ENCODE assay signal across 8 cellular contexts in the genomic region with DNA sequence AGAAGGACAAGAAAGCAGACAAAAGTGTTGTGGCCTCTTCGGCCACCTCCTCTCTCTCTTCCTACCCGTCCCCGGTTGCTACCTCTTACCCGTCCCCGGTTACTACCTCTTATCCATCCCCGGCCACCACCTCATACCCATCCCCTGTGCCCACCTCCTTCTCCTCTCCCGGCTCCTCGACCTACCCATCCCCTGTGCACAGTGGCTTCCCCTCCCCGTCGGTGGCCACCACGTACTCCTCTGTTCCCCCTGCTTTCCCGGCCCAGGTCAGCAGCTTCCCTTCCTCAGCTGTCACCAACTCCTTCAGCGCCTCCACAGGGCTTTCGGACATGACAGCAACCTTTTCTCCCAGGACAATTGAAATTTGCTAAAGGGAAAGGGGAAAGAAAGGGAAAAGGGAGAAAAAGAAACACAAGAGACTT. TPM values are rescaled to one million over a fixed set of nuclear protein-coding genes. Genes with fewer than 3 reads are reported as not detected.
A peak's percentile ranks its signal among the peaks of the same experiment; 100 is the strongest.
DNase-seq lines count a peak whose midpoint lies in the region; ATAC-seq and TF ChIP-seq lines count a peak whose summit lies in the region.

No MANE protein-coding gene starts in this region.

- H3K27me3 ChIP-seq in esophagus squamous epithelium: no peaks in the 10 kb centered on the region
- no peaks in the 10 kb centered on the region for H3K27me3 ChIP-seq in sigmoid colon
- no peaks in the 10 kb centered on the region for H3K27me3 ChIP-seq in foreskin keratinocyte

- 74 to 88% methylated on average over 14 of the region's 14 CpGs for WGBS in esophagus squamous epithelium, 2 donors
- WGBS in sigmoid colon, 2 donors: 90 to 93% methylated on average over 14 of the region's 14 CpGs

- H3K4me3 ChIP-seq in esophagus squamous epithelium: peak overlapping the region in 3 of 4 donors; percentile 80 to 89 (median 81)
- H3K4me3 ChIP-seq in sigmoid colon: peak overlapping the region in 3 of 4 donors; percentile 69 to 86 (median 84)

- H3K9me3 ChIP-seq in esophagus squamous epithelium (no peaks in the 10 kb centered on the region), sigmoid colon (no peaks in the 10 kb centered on the region)

- no peak for TF ChIP-seq CTCF in esophagus squamous epithelium (IDR thresholded peaks at IDR 0.05)
- no peak for TF ChIP-seq CTCF in sigmoid colon (IDR thresholded peaks at IDR 0.05)
- TF ChIP-seq CTCF in foreskin keratinocyte (conservative IDR thresholded peaks at IDR 0.05): no peak

- peak overlapping the region; percentile 59 for H3K27ac Mint-ChIP-seq in T-helper 1 cell treated with Interleukin-12 subunit alpha and Interleukin-12 subunit beta and Interleukin-4 antibody, amounts not matched to agents 30 μg/mL and 1 μg/mL, for 36 hours

- no peaks in the 10 kb centered on the region for H3K9me3 Mint-ChIP-seq in T-helper 1 cell treated with Interleukin-12 subunit alpha and Interleukin-12 subunit beta and Interleukin-4 antibody, amounts not matched to agents 30 μg/mL and 1 μg/mL, for 36 hours

- H3K36me3 ChIP-seq in esophagus squamous epithelium (peaks cover 0 to 21% (median 0%) of the 10 kb centered on the region in 3 donors), sigmoid colon (no peaks in the 10 kb centered on the region)

- TF ChIP-seq EP300 in sigmoid colon (IDR thresholded peaks at IDR 0.05): no peak

- no peak for ATAC-seq in GM21423 (IDR thresholded peaks at IDR 0.05; ENCODE audit: unreplicated experiment)
- no peak for ATAC-seq in foreskin keratinocyte

- peak; percentile 21 for DNase-seq in EH (ENCODE audit: low read depth)
- no peak for DNase-seq in esophagus squamous epithelium (lab: John Stamatoyannopoulos, UW)
- no peak for DNase-seq in sigmoid colon
- no peak for DNase-seq in DMS 273 (lab: John Stamatoyannopoulos, UW; ENCODE audit: unreplicated experiment)
- no peak for DNase-seq in stimulated activated CD4-positive, alpha-beta T cell treated with anti-CD3 and anti-CD28 coated beads, Interleukin-2, amount 100 ng/mL, for 48 hours
- DNase-seq in foreskin keratinocyte: no peak

- H3K4me1 Mint-ChIP-seq in T-helper 1 cell treated with Interleukin-12 subunit alpha and Interleukin-12 subunit beta and Interleukin-4 antibody, amounts not matched to agents 30 μg/mL and 1 μg/mL, for 36 hours (ENCODE audit: low read depth): peaks cover 16% of the 10 kb centered on the region

- H3K4me1 ChIP-seq in esophagus squamous epithelium: peaks cover 24 to 84% (median 32%) of the 10 kb centered on the region in 3 donors
- H3K4me1 ChIP-seq in sigmoid colon: peaks cover 0 to 32% (median 23%) of the 10 kb centered on the region in 4 donors
- peaks cover 4% of the 10 kb centered on the region for H3K4me1 ChIP-seq in foreskin keratinocyte

- intact Hi-C loops in esophagus squamous epithelium (cut with DNase I) (loop anchor here (10.0 kb wide), 1 partner anchor 77 kb away; a partner anchor contains a TSS), sigmoid colon (cut with DNase I) (no loop called here)

- no peak overlapping the region for H3K27ac ChIP-seq in esophagus squamous epithelium
- peak overlapping the region in 3 of 4 donors; percentile 3 to 99 (median 96) for H3K27ac ChIP-seq in sigmoid colon
- H3K27ac ChIP-seq in foreskin keratinocyte: no peak overlapping the region

- TF ChIP-seq POLR2A in esophagus squamous epithelium (IDR thresholded peaks at IDR 0.05) (no peak), sigmoid colon (IDR thresholded peaks at IDR 0.05) (no peak)

- peaks cover 25% of the 10 kb centered on the region for H3K27me3 Mint-ChIP-seq in T-helper 1 cell treated with Interleukin-12 subunit alpha and Interleukin-12 subunit beta and Interleukin-4 antibody, amounts not matched to agents 30 μg/mL and 1 μg/mL, for 36 hours (ENCODE audit: low read depth)

- H3K36me3 Mint-ChIP-seq in T-helper 1 cell treated with Interleukin-12 subunit alpha and Interleukin-12 subunit beta and Interleukin-4 antibody, amounts not matched to agents 30 μg/mL and 1 μg/mL, for 36 hours (ENCODE audit: low read depth): peaks cover 19% of the 10 kb centered on the region

- H3K4me3 Mint-ChIP-seq in T-helper 1 cell treated with Interleukin-12 subunit alpha and Interleukin-12 subunit beta and Interleukin-4 antibody, amounts not matched to agents 30 μg/mL and 1 μg/mL, for 36 hours: peak overlapping the region; percentile 75

RNA-seq across cellular contexts. Expression of a gene that starts 2.4 kb away (rescaled TPM):
- total RNA-seq in esophagus squamous epithelium: 10 to 100 TPM; 10.9 to 47.8 (median 19.5) TPM
- total RNA-seq in sigmoid colon: 100 to 1,000 TPM in 1 of 4 donors, 10 to 100 TPM in 3; 18.5 to 146 (median 62.0) TPM
- 10 to 100 TPM; 17.6 to 85.0 (median 69.1) TPM for polyA plus RNA-seq in sigmoid colon
- total RNA-seq in foreskin keratinocyte: 19.5 and 20.4 TPM in 2 replicates
- 18.1 and 27.6 TPM in 2 replicates for polyA plus RNA-seq in foreskin keratinocyte

RNA-seq across cellular contexts. Expression of a gene that starts 28.9 kb away (rescaled TPM):
- total RNA-seq in esophagus squamous epithelium: 1 to 10 TPM in 1 of 4 donors, under 1 TPM in 3; 0.11 to 3.8 (median 0.20) TPM
- 10 to 100 TPM in 3 of 4 donors, 1 to 10 TPM in 1; 7.7 to 24.6 (median 14.8) TPM for total RNA-seq in sigmoid colon
- 1 to 10 TPM in 2 of 3 donors, under 1 TPM in 1; 0.92 to 4.8 (median 3.7) TPM for polyA plus RNA-seq in sigmoid colon
- total RNA-seq in foreskin keratinocyte: 3.0 TPM in 2 replicates
- 3.8 and 4.5 TPM in 2 replicates for polyA plus RNA-seq in foreskin keratinocyte

Comparison
In these comparisons a context has a peak if more than half of its experiments do, and no peak if none do; other contexts are left out.
1. H3K27ac ChIP-seq: peak in sigmoid colon (3 of 4); none in esophagus squamous epithelium (0 of 4) and foreskin keratinocyte (single experiment).